Comparison of ENCODE assay signal across 12 cellular contexts in genomic region chr18:37668971-37669747, GRCh38.
DNase-seq lines count a peak whose midpoint lies in the region; TF ChIP-seq lines count a peak whose summit lies in the region.
"Had no signal": no experiment of that assay in that cellular context is flagged by ENCODE, and none has a peak within 500 bp of the region (broad histone marks: within the 10 kb centered on the region; RNA-seq: fewer than 3 reads in every experiment).

No MANE protein-coding gene starts in this region.

- peak overlapping the region; percentile 15 for H3K9ac ChIP-seq in HUES6 (ENCODE audit: low read length)
- H3K9ac ChIP-seq in mammary epithelial cell (ENCODE audit: insufficient read depth, low read length): no peak overlapping the region

- in situ Hi-C loops in mammary epithelial cell (cut with MboI; ENCODE audit: low sequenced_read_pairs in 2 of 2): no loop called here

- H3K36me3 ChIP-seq in HUES6 (ENCODE audit: control insufficient read depth, insufficient read depth, low read length) (no peaks in the 10 kb centered on the region), esophagus muscularis mucosa (no peaks in the 10 kb centered on the region), mammary epithelial cell (ENCODE audit: insufficient read depth, low read length) (no peaks in the 10 kb centered on the region)
- H3K36me3 ChIP-seq: WERI-Rb-1 had no signal

- WGBS in esophagus muscularis mucosa: 69% methylated on average over 15 of the region's 15 CpGs
- 82% methylated on average over 7 of the region's 15 CpGs for WGBS in mammary epithelial cell (ENCODE audit: low coverage, missing lambda C conversion rate)

- H3K27me3 ChIP-seq in HUES6 (ENCODE audit: control insufficient read depth, insufficient read depth, low read length) (no peaks in the 10 kb centered on the region), esophagus muscularis mucosa (no peaks in the 10 kb centered on the region), mammary epithelial cell (ENCODE audit: insufficient read depth, low read length) (no peaks in the 10 kb centered on the region)

- H3K9me3 ChIP-seq in HUES6 (ENCODE audit: control insufficient read depth, insufficient read depth, low read depth, low read length) (no peaks in the 10 kb centered on the region), esophagus muscularis mucosa (no peaks in the 10 kb centered on the region), mammary epithelial cell (replicated peaks; ENCODE audit: insufficient read depth, low read length) (peaks cover 15% of the 10 kb centered on the region)

- peak; percentile 73 for DNase-seq in NCI-H2227 treated with DMSO at 0.1 percent for 48 hours (lab: John Stamatoyannopoulos, UW)
- peak; percentile 89 for DNase-seq in esophagus muscularis mucosa (ENCODE audit: extremely low spot score)
- peak; percentile 66 for DNase-seq in putamen (ENCODE audit: low spot score)
- no peak for DNase-seq in GM19240 (ENCODE audit: insufficient read length, low spot score)
- no peak for DNase-seq in mammary epithelial cell
- DNase-seq in NCI-H526 (lab: John Stamatoyannopoulos, UW): no peak
- DNase-seq: activated T-cell treated with anti-CD3 and anti-CD28 coated beads, Interleukin-2, amount 50 U/mL, for 1 hour; CD4-positive, alpha-beta memory T cell; glutamatergic neuron; NCI-H2081 treated with DMSO at 0.1 percent for 48 hours; WERI-Rb-1 had no signal

- no peak overlapping the region for H3K27ac ChIP-seq in HUES6 (ENCODE audit: low read depth, low read length)
- no peak overlapping the region for H3K27ac ChIP-seq in esophagus muscularis mucosa (replicated peaks in 1 of 4)
- no peak overlapping the region for H3K27ac ChIP-seq in mammary epithelial cell (ENCODE audit: insufficient read depth, low read depth, low read length)
- H3K27ac ChIP-seq: WERI-Rb-1 had no signal

- TF ChIP-seq CTCF in esophagus muscularis mucosa (IDR thresholded peaks at IDR 0.05): no peak
- no peak for TF ChIP-seq CTCF in mammary epithelial cell (conservative IDR thresholded peaks at IDR 0.05 in 1 of 2, IDR thresholded peaks at IDR 0.05 in 1 of 2; ENCODE audit: extremely low read depth in 1 of 2, insufficient read depth in 1 of 2, low read depth in 1 of 2, low read length in 2 of 2)

- H4K20me1 ChIP-seq in mammary epithelial cell (ENCODE audit: insufficient read depth, low read length): no peaks in the 10 kb centered on the region

- intact Hi-C loops in esophagus muscularis mucosa (cut with DNase I): no loop called here
- intact Hi-C loops in mammary epithelial cell (cut with micrococcal nuclease): no loop called here

- no peak overlapping the region for H3K4me3 ChIP-seq in HUES6 (ENCODE audit: low read depth, low read length)
- no peak overlapping the region for H3K4me3 ChIP-seq in esophagus muscularis mucosa
- H3K4me3 ChIP-seq in mammary epithelial cell (replicated peaks in 1 of 3; ENCODE audit: insufficient read depth in 1 of 3, low read depth in 2 of 3, low read length in 3 of 3): no peak overlapping the region

- no TSS peak for BruUV-seq in mammary epithelial cell (replicated peaks; lab: Mats Ljungman, UMichigan)

- no peak for TF ChIP-seq EP300 in esophagus muscularis mucosa (IDR thresholded peaks at IDR 0.05)

- dilution Hi-C loops in mammary epithelial cell (cut with HindIII; ENCODE audit: low sequenced_read_pairs): no loop called here

- no peak overlapping the region for H3K4me2 ChIP-seq in mammary epithelial cell (ENCODE audit: insufficient read depth, low read depth, low read length)

- TF ChIP-seq POLR2A in esophagus muscularis mucosa (IDR thresholded peaks at IDR 0.05; ENCODE audit: low read depth): no peak

- no peak overlapping the region for H2AFZ ChIP-seq in mammary epithelial cell (ENCODE audit: low read depth, low read length)

- no peaks in the 10 kb centered on the region for H3K79me2 ChIP-seq in mammary epithelial cell (ENCODE audit: insufficient read depth, low read length)

- H3K4me1 ChIP-seq in HUES6 (ENCODE audit: control insufficient read depth, insufficient read depth, low read length) (peaks cover 20% of the 10 kb centered on the region), esophagus muscularis mucosa (no peaks in the 10 kb centered on the region), mammary epithelial cell (ENCODE audit: insufficient read depth, low read length) (no peaks in the 10 kb centered on the region)

- CTCF ChIA-PET in mammary epithelial cell (lab: Charles Lee; ENCODE audit: low non-redundant PET): no interaction called here

Comparison
In these comparisons a context has a peak if more than half of its experiments do, and no peak if none do; other contexts are left out.
1. DNase-seq: peak in NCI-H2227 treated with DMSO at 0.1 percent for 48 hours (single experiment), esophagus muscularis mucosa (single experiment) and putamen (single experiment); none in GM19240 (single experiment), mammary epithelial cell (single experiment) and NCI-H526 (0 of 2).